In genomic region chr15:83199288-83199687, GRCh38 we compare ENCODE assay signal across 12 cellular contexts. TPM values are rescaled to one million over a fixed set of nuclear protein-coding genes. Genes with fewer than 3 reads are reported as not detected.
A peak's percentile ranks its signal among the peaks of the same experiment; 100 is the strongest.
DNase-seq lines count a peak whose midpoint lies in the region; ATAC-seq lines count a peak whose summit lies in the region.
"Had no signal": no experiment of that assay in that cellular context is flagged by ENCODE, and none has a peak within 500 bp of the region (broad histone marks: within the 10 kb centered on the region; RNA-seq: fewer than 3 reads in every experiment).

No MANE protein-coding gene starts in this region.

- H3K27me3 ChIP-seq in Karpas-422 (ENCODE audit: low read length): no peaks in the 10 kb centered on the region
- H3K27me3 ChIP-seq: BE2C, gastrocnemius medialis had no signal

- H3K9ac ChIP-seq in Karpas-422 (ENCODE audit: low read length): no peak overlapping the region

- H3K9me2 ChIP-seq in Karpas-422 (replicated peaks; ENCODE audit: insufficient read depth, low read length): no peaks in the 10 kb centered on the region

- H3K9me3 ChIP-seq in Karpas-422 (ENCODE audit: low read length): no peaks in the 10 kb centered on the region
- H3K9me3 ChIP-seq: BE2C, gastrocnemius medialis, mucosa of descending colon had no signal

- H3K36me3 ChIP-seq in Karpas-422 (ENCODE audit: insufficient read depth, low read length): no peaks in the 10 kb centered on the region
- H3K36me3 ChIP-seq: BE2C, gastrocnemius medialis had no signal

- ATAC-seq in HG02571 (IDR thresholded peaks at IDR 0.05; ENCODE audit: unreplicated experiment) (peak; percentile 72), HG03460 (IDR thresholded peaks at IDR 0.05; ENCODE audit: unreplicated experiment) (peak; percentile 83)
- ATAC-seq: gastrocnemius medialis, mucosa of descending colon had no signal

- no peaks in the 10 kb centered on the region for H3K4me1 ChIP-seq in Karpas-422 (ENCODE audit: low read length)
- H3K4me1 ChIP-seq: gastrocnemius medialis had no signal

- H3K4me2 ChIP-seq in Karpas-422 (ENCODE audit: low read depth, low read length, poor library complexity, severe bottlenecking): no peak overlapping the region

- H4K20me1 ChIP-seq in Karpas-422 (ENCODE audit: insufficient read depth, low read depth, low read length): no peaks in the 10 kb centered on the region

- no peak overlapping the region for H2AFZ ChIP-seq in Karpas-422 (ENCODE audit: low read length)

- DNase-seq in stimulated activated CD4-positive, alpha-beta T cell treated with anti-CD3 and anti-CD28 coated beads, Interleukin-2, amount 100 ng/mL, for 24 hours: peak; percentile 21 to 24
- no peak for DNase-seq in stimulated activated CD4-positive, alpha-beta T cell treated with anti-CD3 and anti-CD28 coated beads, Interleukin-2, amount 100 ng/mL, for 48 hours
- DNase-seq in HUDEP-2 (lab: John Stamatoyannopoulos, UW; ENCODE audit: unreplicated experiment in 76 of 76) (no peak), Karpas-422 (no peak), LoVo (ENCODE audit: low spot score) (no peak), amniotic stem cell (lab: John Stamatoyannopoulos, UW) (no peak)
- DNase-seq: activated B cell treated with CpG ODN at 0.5 μM for 24 hours, BE2C, gastrocnemius medialis, mucosa of descending colon had no signal

- no peak overlapping the region for H3K27ac ChIP-seq in Karpas-422 (ENCODE audit: low read length)
- H3K27ac ChIP-seq: gastrocnemius medialis had no signal

- no peaks in the 10 kb centered on the region for H3K79me2 ChIP-seq in Karpas-422 (ENCODE audit: low read length)

- H3K4me3 ChIP-seq in Karpas-422 (ENCODE audit: low read length): no peak overlapping the region
- H3K4me3 ChIP-seq: gastrocnemius medialis, mucosa of descending colon had no signal

RNA-seq across cellular contexts. Expression of gene HDGFL3, which starts 8.3 kb away (rescaled TPM):
- total RNA-seq in Karpas-422 (2014; rRNA removed; shearing (Covaris generic); ENCODE audit: low replicate concordance): not detected in 2 replicates

Comparison
In these comparisons a context has a peak if more than half of its experiments do, and no peak if none do; other contexts are left out.
1. DNase-seq: peak in stimulated activated CD4-positive, alpha-beta T cell treated with anti-CD3 and anti-CD28 coated beads, Interleukin-2, amount 100 ng/mL, for 24 hours (2 of 2); none in stimulated activated CD4-positive, alpha-beta T cell treated with anti-CD3 and anti-CD28 coated beads, Interleukin-2, amount 100 ng/mL, for 48 hours (0 of 2), HUDEP-2 (0 of 76), Karpas-422 (single experiment), LoVo (single experiment) and amniotic stem cell (single experiment).